ENCODE assay signal across 20 cellular contexts in the genomic region with DNA sequence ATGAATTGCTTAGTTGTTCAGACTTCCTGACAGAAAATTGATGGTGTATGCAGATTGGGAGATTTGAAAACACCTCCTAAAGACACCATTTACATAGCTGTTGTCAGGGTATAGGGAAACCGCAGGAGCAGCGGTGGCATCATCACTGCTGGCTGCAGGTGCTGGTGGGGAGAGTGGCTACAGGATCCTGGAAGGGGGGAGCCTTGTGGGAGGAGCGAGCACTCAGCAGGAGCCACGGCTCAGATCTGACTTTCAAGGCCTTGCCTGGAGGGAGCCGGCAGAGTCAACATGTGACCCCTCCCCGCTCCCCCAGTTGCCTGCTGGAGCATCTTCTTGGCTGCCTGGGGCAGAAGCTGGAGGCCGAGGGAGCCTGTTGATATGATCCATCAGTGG. TPM values are rescaled to one million over a fixed set of nuclear protein-coding genes. Genes with fewer than 3 reads are reported as not detected.
A peak's percentile ranks its signal among the peaks of the same experiment; 100 is the strongest.
DNase-seq lines count a peak whose midpoint lies in the region; ATAC-seq and TF ChIP-seq lines count a peak whose summit lies in the region.
"Had no signal": no experiment of that assay in that cellular context is flagged by ENCODE, and none has a peak within 500 bp of the region (broad histone marks: within the 10 kb centered on the region; RNA-seq: fewer than 3 reads in every experiment).

No MANE protein-coding gene starts in this region.

- no peak overlapping the region for H3K9ac ChIP-seq in smooth muscle cell (ENCODE audit: low read depth)

- H3F3A ChIP-seq in DOHH2 (ENCODE audit: control insufficient read depth, insufficient read depth) (peaks cover 17% of the 10 kb centered on the region), smooth muscle cell (ENCODE audit: low read depth) (peaks cover 5% of the 10 kb centered on the region)

- H3K4me2 ChIP-seq in DOHH2 (ENCODE audit: low read length), result peak overlapping the region; percentile 22
- H3K4me2 ChIP-seq in smooth muscle cell, result no peak overlapping the region

- no peak for ATAC-seq in activated naive CD8-positive, alpha-beta T cell treated with anti-CD3 and anti-CD28 coated beads, Interleukin-2, amount 50 U/mL, for 24 hours
- ATAC-seq in naive B cell (ENCODE audit: low read depth in 2 of 2) (no peak), GM21737 (IDR thresholded peaks at IDR 0.05; ENCODE audit: unreplicated experiment) (no peak)

- no peak overlapping the region for H2AFZ ChIP-seq in smooth muscle cell (ENCODE audit: low read depth)

- no peaks in the 10 kb centered on the region for H3K27me3 Mint-ChIP-seq in activated naive CD8-positive, alpha-beta T cell treated with anti-CD3 and anti-CD28 coated beads, Interleukin-2, amount 50 U/mL, for 24 hours
- H3K27me3 Mint-ChIP-seq in naive B cell, result no peaks in the 10 kb centered on the region
- H3K27me3 Mint-ChIP-seq: B cell, brain had no signal

- TF ChIP-seq CTCF in DOHH2 (IDR thresholded peaks at IDR 0.05; ENCODE audit: low read depth, low read length, poor library complexity, severe bottlenecking) (no peak), smooth muscle cell (IDR thresholded peaks at IDR 0.05; ENCODE audit: borderline replicate concordance, insufficient read depth, poor library complexity, severe bottlenecking) (no peak)

- no peak overlapping the region for H3K4me3 Mint-ChIP-seq in activated naive CD8-positive, alpha-beta T cell treated with anti-CD3 and anti-CD28 coated beads, Interleukin-2, amount 50 U/mL, for 24 hours
- H3K4me3 Mint-ChIP-seq in naive B cell, result no peak overlapping the region
- H3K4me3 Mint-ChIP-seq: B cell, brain, immature natural killer cell had no signal

- H3K79me2 ChIP-seq in DOHH2 (ENCODE audit: control insufficient read depth, low read length) (peaks cover 31% of the 10 kb centered on the region), smooth muscle cell (ENCODE audit: low read depth) (no peaks in the 10 kb centered on the region)

- no peaks in the 10 kb centered on the region for H3K9me3 ChIP-seq in DOHH2 (ENCODE audit: control insufficient read depth, insufficient read depth, low read length)
- no peaks in the 10 kb centered on the region for H3K9me3 ChIP-seq in smooth muscle cell (replicated peaks; ENCODE audit: low read depth)
- H3K9me3 ChIP-seq: gastroesophageal sphincter, MG63 had no signal

- H3K36me3 ChIP-seq in DOHH2 (ENCODE audit: control insufficient read depth, low read length) (peaks cover 96% of the 10 kb centered on the region), smooth muscle cell (ENCODE audit: low read depth) (peaks cover 36% of the 10 kb centered on the region)

- peaks cover 3% of the 10 kb centered on the region for H3K4me1 Mint-ChIP-seq in activated naive CD8-positive, alpha-beta T cell treated with anti-CD3 and anti-CD28 coated beads, Interleukin-2, amount 50 U/mL, for 24 hours
- H3K4me1 Mint-ChIP-seq in naive B cell, result peaks cover 9 to 24% (median 20%) of the 10 kb centered on the region in 3 donors
- H3K4me1 Mint-ChIP-seq: B cell had no signal

- no peaks in the 10 kb centered on the region for H3K9me3 Mint-ChIP-seq in activated naive CD8-positive, alpha-beta T cell treated with anti-CD3 and anti-CD28 coated beads, Interleukin-2, amount 50 U/mL, for 24 hours
- H3K9me3 Mint-ChIP-seq in naive B cell, result no peaks in the 10 kb centered on the region
- H3K9me3 Mint-ChIP-seq: brain, immature natural killer cell had no signal

- peaks cover 48% of the 10 kb centered on the region for H3K4me1 ChIP-seq in DOHH2 (ENCODE audit: control insufficient read depth, low read length)
- no peaks in the 10 kb centered on the region for H3K4me1 ChIP-seq in smooth muscle cell (ENCODE audit: low read depth)

- H4K20me1 ChIP-seq in DOHH2 (ENCODE audit: control insufficient read depth, insufficient read depth, low read depth, low read length) (peaks cover 46% of the 10 kb centered on the region; the same call in 1 of the 2 replicates), smooth muscle cell (ENCODE audit: low read depth) (peaks cover 22% of the 10 kb centered on the region)

- H3K27ac Mint-ChIP-seq in activated naive CD8-positive, alpha-beta T cell treated with anti-CD3 and anti-CD28 coated beads, Interleukin-2, amount 50 U/mL, for 24 hours, result peak overlapping the region; percentile 73
- H3K27ac Mint-ChIP-seq in naive B cell, result peak overlapping the region in 4 of 6 donors; percentile 25 to 79 (median 56)

- DNase-seq in Jurkat, Clone E6-1 (ENCODE audit: low read depth, low spot score), result peak; percentile 84
- no peak for DNase-seq in activated naive CD8-positive, alpha-beta T cell treated with anti-CD3 and anti-CD28 coated beads, Interleukin-2, amount 50 U/mL, for 24 hours
- no peak for DNase-seq in naive B cell
- DNase-seq in smooth muscle cell (lab: John Stamatoyannopoulos, UW; ENCODE audit: unreplicated experiment), result no peak
- DNase-seq in NCI-H510A (lab: John Stamatoyannopoulos, UW), result no peak
- DNase-seq: cortex of kidney; immature natural killer cell; MG63; NCI-H1694; NCI-H2227 treated with DMSO at 0.1 percent for 48 hours; Right ventricle myocardium superior; stimulated activated CD4-positive, alpha-beta T cell treated with anti-CD3 and anti-CD28 coated beads, Interleukin-4, amount 100 ng/mL, for 4 hours; stimulated activated CD8-positive, alpha-beta memory T cell treated with anti-CD3 and anti-CD28 coated beads, Interleukin-4, amount 100 ng/mL, for 48 hours; T-helper 1 cell had no signal

- H3K4me3 ChIP-seq in DOHH2 (ENCODE audit: low read length) (no peak overlapping the region), smooth muscle cell (no peak overlapping the region)
- H3K4me3 ChIP-seq in Jurkat, Clone E6-1 (ENCODE audit: low read length), result no peak overlapping the region
- H3K4me3 ChIP-seq: gastroesophageal sphincter, MG63 had no signal

- no peaks in the 10 kb centered on the region for H3K9me2 ChIP-seq in DOHH2 (replicated peaks; ENCODE audit: control insufficient read depth, low read length)

- H3K27me3 ChIP-seq in DOHH2 (ENCODE audit: control insufficient read depth, low read length), result no peaks in the 10 kb centered on the region
- H3K27me3 ChIP-seq in smooth muscle cell (ENCODE audit: low read depth), result no peaks in the 10 kb centered on the region
- H3K27me3 ChIP-seq: gastroesophageal sphincter, MG63 had no signal

- H3K36me3 Mint-ChIP-seq in activated naive CD8-positive, alpha-beta T cell treated with anti-CD3 and anti-CD28 coated beads, Interleukin-2, amount 50 U/mL, for 24 hours (ENCODE audit: low read depth), result peaks cover 86% of the 10 kb centered on the region
- H3K36me3 Mint-ChIP-seq in naive B cell, result peaks cover 31 to 46% of the 10 kb centered on the region in 2 donors

- 81% methylated on average over 7 of the region's 7 CpGs for WGBS in smooth muscle cell (ENCODE audit: low lambda C conversion rate)

- H3K27ac ChIP-seq in DOHH2 (ENCODE audit: low read depth, low read length) (peak overlapping the region; percentile 30; the same call in 1 of the 2 replicates), smooth muscle cell (ENCODE audit: low read depth) (no peak overlapping the region)
- H3K27ac ChIP-seq: gastroesophageal sphincter, VCaP had no signal

RNA-seq across cellular contexts. Expression of gene EDEM1, which starts 26.1 kb away (rescaled TPM):
- 26.4 TPM for polyA plus RNA-seq in Jurkat, Clone E6-1 (2012; ENCODE audit: insufficient read depth, insufficient read length)
- polyA plus RNA-seq in naive B cell (ENCODE audit: low read depth in 6 of 6) (10 to 100 TPM; 43.5 to 77.8 (median 57.4) TPM), smooth muscle cell (23.1 and 29.0 TPM in 2 replicates)
- 43.6 and 45.0 TPM in 2 replicates for total RNA-seq in smooth muscle cell
